In the genomic region with DNA sequence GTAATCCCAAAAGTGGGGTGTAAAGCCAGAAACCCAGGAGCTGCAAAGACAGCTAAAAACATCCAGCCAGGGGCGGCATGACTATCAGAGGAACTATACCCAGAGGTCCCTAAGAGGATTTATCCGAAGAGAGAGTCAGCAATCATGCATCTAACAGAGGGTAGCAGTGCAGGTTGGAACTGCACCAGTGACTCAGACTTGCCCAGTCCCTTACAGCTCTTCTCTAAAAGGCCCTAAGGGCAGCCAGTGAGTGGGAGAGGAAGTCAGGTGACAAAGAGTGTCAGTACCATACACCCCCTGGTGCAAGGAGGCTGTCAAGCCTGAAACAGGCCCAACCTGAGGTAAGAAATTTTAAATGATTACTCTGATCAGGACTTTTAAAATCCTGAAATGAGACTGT, we compare ENCODE assay signal across 9 cellular contexts.
A peak's percentile ranks its signal among the peaks of the same experiment; 100 is the strongest.
DNase-seq lines count a peak whose midpoint lies in the region; ATAC-seq and TF ChIP-seq lines count a peak whose summit lies in the region.
"Had no signal": no experiment of that assay in that cellular context is flagged by ENCODE, and none has a peak within 500 bp of the region (broad histone marks: within the 10 kb centered on the region; RNA-seq: fewer than 3 reads in every experiment).

No MANE protein-coding gene starts in this region.

- H3K36me3 ChIP-seq in right lobe of liver, result no peaks in the 10 kb centered on the region

- no peak overlapping the region for H3K4me3 ChIP-seq in right lobe of liver

- H3K27me3 ChIP-seq in right lobe of liver, result no peaks in the 10 kb centered on the region

- peaks cover 14% of the 10 kb centered on the region for H3K36me3 Mint-ChIP-seq in type B pancreatic cell

- H3K27me3 Mint-ChIP-seq in type B pancreatic cell, result no peaks in the 10 kb centered on the region

- H3K27ac ChIP-seq in right lobe of liver, result no peak overlapping the region
- H3K27ac ChIP-seq: KMS-11 had no signal

- peaks cover 0 to 21% (median 6%) of the 10 kb centered on the region in 4 donors for H3K4me1 ChIP-seq in right lobe of liver

- H3K4me1 Mint-ChIP-seq in type B pancreatic cell (ENCODE audit: unreplicated experiment), result peaks cover 22% of the 10 kb centered on the region

- 100% methylated on average over 1 of the region's 2 CpGs for WGBS in right lobe of liver (ENCODE audit: insufficient coverage, low coverage, low lambda C conversion rate, missing lambda C conversion rate)

- no peak overlapping the region for H3K27ac Mint-ChIP-seq in type B pancreatic cell

- H3K4me3 Mint-ChIP-seq in type B pancreatic cell, result no peak overlapping the region

- ATAC-seq in GM19467 (IDR thresholded peaks at IDR 0.05; ENCODE audit: unreplicated experiment), result peak; percentile 81
- peak; percentile 94 for ATAC-seq in HG03442 (IDR thresholded peaks at IDR 0.05; ENCODE audit: unreplicated experiment)
- ATAC-seq in right lobe of liver, result peak in 3 of 4 donors; percentile 35 to 38 (median 36)

- intact Hi-C loops in right lobe of liver (cut with DNase I), result no loop called here

- peak; percentile 67 for DNase-seq in ELR (ENCODE audit: low read depth)
- DNase-seq in activated CD8-positive, alpha-beta memory T cell treated with anti-CD3 and anti-CD28 coated beads for 24 hours, result peak; percentile 63
- no peak for DNase-seq in right lobe of liver
- no peak for DNase-seq in putamen (ENCODE audit: low spot score)
- DNase-seq in NCI-H1436 treated with DMSO at 0.1 percent for 48 hours (lab: John Stamatoyannopoulos, UW), result no peak
- DNase-seq in type B pancreatic cell (ENCODE audit: extremely low spot score, unreplicated experiment), result no peak

- H3K9me3 ChIP-seq in right lobe of liver, result no peaks in the 10 kb centered on the region

- no peaks in the 10 kb centered on the region for H3K9me3 Mint-ChIP-seq in type B pancreatic cell

- TF ChIP-seq CTCF in right lobe of liver (IDR thresholded peaks at IDR 0.05), result no peak
- no peak for TF ChIP-seq CTCF in type B pancreatic cell (conservative IDR thresholded peaks at IDR 0.05)

- TF ChIP-seq POLR2A in right lobe of liver (IDR thresholded peaks at IDR 0.05), result no peak

Comparison
In these comparisons a context has a peak if more than half of its experiments do, and no peak if none do; other contexts are left out.
1. DNase-seq: peak in ELR (single experiment) and activated CD8-positive, alpha-beta memory T cell treated with anti-CD3 and anti-CD28 coated beads for 24 hours (single experiment); none in right lobe of liver (0 of 3), putamen (single experiment), NCI-H1436 treated with DMSO at 0.1 percent for 48 hours (single experiment) and type B pancreatic cell (single experiment).
2. ATAC-seq: peak in every context shown above with its lines; median percentile 94 in HG03442; 81 in GM19467; 36 in right lobe of liver.